8 cellular contexts compared by ENCODE assay signal in genomic region chr14:21868442-21869046, GRCh38.
DNase-seq lines count a peak whose midpoint lies in the region; ATAC-seq and TF ChIP-seq lines count a peak whose summit lies in the region.

No MANE protein-coding gene starts in this region.

- ATAC-seq in GM18861 (IDR thresholded peaks at IDR 0.05; ENCODE audit: unreplicated experiment) (peak; percentile 86), HG03196 (IDR thresholded peaks at IDR 0.05; ENCODE audit: unreplicated experiment) (no peak)

- peak; percentile 54 for TF ChIP-seq CTCF in AG10803 (conservative IDR thresholded peaks at IDR 0.05; ENCODE audit: low read length)

- no peaks in the 10 kb centered on the region for H3K27me3 Mint-ChIP-seq in activated naive CD8-positive, alpha-beta T cell

- H3K4me1 Mint-ChIP-seq in activated naive CD8-positive, alpha-beta T cell (ENCODE audit: low read depth): peaks cover 37% of the 10 kb centered on the region

- H3K4me3 ChIP-seq in AG10803 (ENCODE audit: low read length): no peak overlapping the region

- H3K9me3 Mint-ChIP-seq in activated naive CD8-positive, alpha-beta T cell (ENCODE audit: low read depth): no peaks in the 10 kb centered on the region

- peak overlapping the region; percentile 77 for H3K4me3 Mint-ChIP-seq in activated naive CD8-positive, alpha-beta T cell

- peak; percentile 8 for DNase-seq in AG10803 (ENCODE audit: low read depth)
- peak in 39 of 76 experiments; percentile 1 to 53 (median 16) for DNase-seq in HUDEP-2 (lab: John Stamatoyannopoulos, UW; ENCODE audit: unreplicated experiment in 76 of 76)
- peak; percentile 59 for DNase-seq in SW480 (ENCODE audit: low spot score)
- peak; percentile 56 for DNase-seq in iPS DF 4.7 (ENCODE audit: extremely low read depth, low spot score)
- DNase-seq in stimulated activated CD4-positive, alpha-beta T cell treated with anti-CD3 and anti-CD28 coated beads, Interleukin-15, amount 100 ng/mL, for 48 hours (ENCODE audit: low read depth in 2 of 2): peak; percentile 71 to 78

- H3K36me3 Mint-ChIP-seq in activated naive CD8-positive, alpha-beta T cell: no peaks in the 10 kb centered on the region

- H3K27ac Mint-ChIP-seq in activated naive CD8-positive, alpha-beta T cell: peak overlapping the region; percentile 86

Comparison
In these comparisons a context has a peak if more than half of its experiments do, and no peak if none do; other contexts are left out.
1. DNase-seq: peak in every context shown above with its lines; median percentile 74 in stimulated activated CD4-positive, alpha-beta T cell treated with anti-CD3 and anti-CD28 coated beads, Interleukin-15, amount 100 ng/mL, for 48 hours; 59 in SW480; 56 in iPS DF 4.7; 16 in HUDEP-2; 8 in AG10803.